In genomic region chr18:3525870-3526420, GRCh38 we compare ENCODE assay signal across 8 cellular contexts.
A peak's percentile ranks its signal among the peaks of the same experiment; 100 is the strongest.
DNase-seq lines count a peak whose midpoint lies in the region; ATAC-seq, FAIRE-seq and TF ChIP-seq lines count a peak whose summit lies in the region.

No MANE protein-coding gene starts in this region.

- H3K27me3 ChIP-seq in endothelial cell of umbilical vein (ENCODE audit: control insufficient read depth in 2 of 2, insufficient read depth in 2 of 2, low read length in 2 of 2) (peaks cover 0 to 2% of the 10 kb centered on the region in 2 experiments), sigmoid colon (no peaks in the 10 kb centered on the region)

- BruUV-seq in endothelial cell of umbilical vein (replicated peaks; lab: Mats Ljungman, UMichigan): no TSS peak

- H3K4me2 ChIP-seq in endothelial cell of umbilical vein (ENCODE audit: insufficient read depth, low read length): no peak overlapping the region

- H3K4me3 ChIP-seq in endothelial cell of umbilical vein (replicated peaks in 1 of 3; ENCODE audit: insufficient read depth in 1 of 3, low read depth in 1 of 3, low read length in 3 of 3) (no peak overlapping the region), sigmoid colon (no peak overlapping the region)

- H3K9me3 ChIP-seq in endothelial cell of umbilical vein (replicated peaks; ENCODE audit: control insufficient read depth, insufficient read depth, low read length) (no peaks in the 10 kb centered on the region), sigmoid colon (peaks cover 0 to 7% (median 1%) of the 10 kb centered on the region in 4 donors)

- no peak for TF ChIP-seq EP300 in sigmoid colon (IDR thresholded peaks at IDR 0.05)

- peak overlapping the region; percentile 21 for H2AFZ ChIP-seq in endothelial cell of umbilical vein (ENCODE audit: low read depth, low read length)

- CTCF ChIA-PET in activated B cell treated with CpG ODN at 0.5 μM for 24 hours (lab: Charles Lee): interaction anchor here (0.7 to 2.0 kb wide), 7 partner anchors 59 to 237 kb away, joined by 3 to 10 read pairs (median 3); no protein-coding TSS in a partner anchor
- CTCF ChIA-PET in endothelial cell of umbilical vein (lab: Charles Lee): interaction anchor here (0.6 kb wide), 1 partner anchor 68 kb away, joined by 3 read pairs; no protein-coding TSS in a partner anchor

- no peaks in the 10 kb centered on the region for H3K27me3 Mint-ChIP-seq in activated B cell treated with CpG ODN at 0.5 μM for 24 hours

- dilution Hi-C loops in endothelial cell of umbilical vein (cut with MboI; ENCODE audit: extremely low pct_ligation_motif_present, low sequenced_read_pairs): no loop called here

- peaks cover 18% of the 10 kb centered on the region for H3K4me1 Mint-ChIP-seq in activated B cell treated with CpG ODN at 0.5 μM for 24 hours

- TF ChIP-seq CTCF in activated B cell treated with CpG ODN at 0.5 μM for 24 hours (IDR thresholded peaks at IDR 0.05) (no peak), endothelial cell of umbilical vein (IDR thresholded peaks at IDR 0.05; ENCODE audit: extremely low read depth in 1 of 2, insufficient read depth in 1 of 2, low read depth in 1 of 2, low read length in 2 of 2) (no peak), sigmoid colon (IDR thresholded peaks at IDR 0.05) (no peak)

- H3K9me1 ChIP-seq in endothelial cell of umbilical vein (replicated peaks; ENCODE audit: control insufficient read depth, extremely low read depth, insufficient read depth, low read length): no peaks in the 10 kb centered on the region

- H3K36me3 ChIP-seq in endothelial cell of umbilical vein (ENCODE audit: control insufficient read depth in 2 of 2, extremely low read depth in 1 of 2, insufficient read depth in 2 of 2, low read length in 2 of 2): no peaks in the 10 kb centered on the region
- no peaks in the 10 kb centered on the region for H3K36me3 ChIP-seq in sigmoid colon

- no peak overlapping the region for H3K27ac ChIP-seq in endothelial cell of umbilical vein (ENCODE audit: insufficient read depth, low read depth, low read length)
- H3K27ac ChIP-seq in sigmoid colon: no peak overlapping the region

- H3K27ac Mint-ChIP-seq in activated B cell treated with CpG ODN at 0.5 μM for 24 hours: peak overlapping the region; percentile 20

- ATAC-seq in GM18498 (IDR thresholded peaks at IDR 0.05; ENCODE audit: unreplicated experiment) (peak; percentile 70), GM21526 (IDR thresholded peaks at IDR 0.05; ENCODE audit: low FRiP score, unreplicated experiment) (peak; percentile 70), activated B cell treated with CpG ODN at 0.5 μM for 24 hours (ENCODE audit: low read depth) (peak; percentile 78), HG03439 (IDR thresholded peaks at IDR 0.05; ENCODE audit: unreplicated experiment) (no peak)

- peak; percentile 98 to 99 for DNase-seq in Kasumi-1 (lab: John Stamatoyannopoulos, UW)
- DNase-seq in activated B cell treated with CpG ODN at 0.5 μM for 24 hours: no peak
- DNase-seq in endothelial cell of umbilical vein (ENCODE audit: low read depth, low spot score): peak; percentile 7
- peak; percentile 24 for DNase-seq in stimulated activated CD8-positive, alpha-beta memory T cell treated with anti-CD3 and anti-CD28 coated beads, Interleukin-15, amount 100 ng/mL, for 48 hours (ENCODE audit: low read depth in 2 of 2)
- DNase-seq in sigmoid colon: no peak

- H3K9ac ChIP-seq in endothelial cell of umbilical vein (replicated peaks; ENCODE audit: extremely low read depth, insufficient read depth, low read length): no peak overlapping the region

- FAIRE-seq in endothelial cell of umbilical vein (lab: Jason Lieb, UNC): no peak

- intact Hi-C loops in activated B cell treated with CpG ODN at 0.5 μM for 24 hours (cut with micrococcal nuclease): loop anchor here (2.0 kb wide), 3 partner anchors 17 to 69 kb away; no protein-coding TSS in a partner anchor
- intact Hi-C loops in endothelial cell of umbilical vein (cut with micrococcal nuclease): no loop called here
- intact Hi-C loops in sigmoid colon (cut with DNase I): no loop called here

- TF ChIP-seq POLR2A in endothelial cell of umbilical vein (IDR thresholded peaks at IDR 0.05; ENCODE audit: low read depth, low read length): no peak
- no peak for TF ChIP-seq POLR2A in sigmoid colon (IDR thresholded peaks at IDR 0.05)

- H3K79me2 ChIP-seq in endothelial cell of umbilical vein (ENCODE audit: control insufficient read depth, insufficient read depth, low read length): no peaks in the 10 kb centered on the region

- peak overlapping the region; percentile 62 for H3K4me3 Mint-ChIP-seq in activated B cell treated with CpG ODN at 0.5 μM for 24 hours

- H3K4me1 ChIP-seq in endothelial cell of umbilical vein (ENCODE audit: control insufficient read depth, extremely low read depth, insufficient read depth, low read length): no peaks in the 10 kb centered on the region
- no peaks in the 10 kb centered on the region for H3K4me1 ChIP-seq in sigmoid colon

- peaks cover 3% of the 10 kb centered on the region for H3K9me3 Mint-ChIP-seq in activated B cell treated with CpG ODN at 0.5 μM for 24 hours

- no peaks in the 10 kb centered on the region for H3K36me3 Mint-ChIP-seq in activated B cell treated with CpG ODN at 0.5 μM for 24 hours (ENCODE audit: low read depth)

- 60 to 84% methylated on average over 10 of the region's 10 CpGs for WGBS in sigmoid colon, 2 donors

- POLR2A ChIA-PET in activated B cell treated with CpG ODN at 0.5 μM for 24 hours (lab: Charles Lee): interaction anchor here (0.5 to 2.3 kb wide), 6 partner anchors 32 to 75 kb away, joined by 3 to 25 read pairs (median 4); no protein-coding TSS in a partner anchor
- POLR2A ChIA-PET in endothelial cell of umbilical vein (lab: Charles Lee): no interaction called here

- no peaks in the 10 kb centered on the region for H4K20me1 ChIP-seq in endothelial cell of umbilical vein (replicated peaks; ENCODE audit: control insufficient read depth, extremely low read depth, insufficient read depth, low read length)

TF ChIP-seq in endothelial cell of umbilical vein, 7 proteins besides CTCF, POLR2A, EP300 and RAD21:
- TF ChIP-seq EZH2 (IDR thresholded peaks at IDR 0.05; ENCODE audit: borderline replicate concordance, low read depth, low read length, severe bottlenecking) (no peak), GATA2 (IDR thresholded peaks at IDR 0.05; ENCODE audit: insufficient read depth, insufficient read length, low read depth, low read length) (no peak), JUN (IDR thresholded peaks at IDR 0.05; ENCODE audit: borderline replicate concordance, insufficient read depth, insufficient read length, low read depth) (no peak), MYC (IDR thresholded peaks at IDR 0.05; ENCODE audit: low read depth, low read length) (no peak), FOS (IDR thresholded peaks at IDR 0.05; ENCODE audit: borderline replicate concordance, insufficient read depth, low read length) (no peak), POLR2AphosphoS5 (IDR thresholded peaks at IDR 0.05; ENCODE audit: insufficient read depth, low read depth, low read length) (no peak)
- TF ChIP-seq, protein P1, sequence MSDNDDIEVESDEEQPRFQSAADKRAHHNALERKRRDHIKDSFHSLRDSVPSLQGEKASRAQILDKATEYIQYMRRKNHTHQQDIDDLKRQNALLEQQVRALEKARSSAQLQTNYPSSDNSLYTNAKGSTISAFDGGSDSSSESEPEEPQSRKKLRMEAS (IDR thresholded peaks at IDR 0.05; ENCODE audit: insufficient read depth, insufficient read length): no peak

Comparison
In these comparisons a context has a peak if more than half of its experiments do, and no peak if none do; other contexts are left out.
1. DNase-seq: peak in Kasumi-1 (2 of 2), endothelial cell of umbilical vein (single experiment) and stimulated activated CD8-positive, alpha-beta memory T cell treated with anti-CD3 and anti-CD28 coated beads, Interleukin-15, amount 100 ng/mL, for 48 hours (2 of 2); none in activated B cell treated with CpG ODN at 0.5 μM for 24 hours (single experiment) and sigmoid colon (single experiment).